21 cellular contexts compared by ENCODE assay signal in genomic region chr12:49642370-49642802, GRCh38. TPM values are rescaled to one million over a fixed set of nuclear protein-coding genes. Genes with fewer than 3 reads are reported as not detected.
DNase-seq lines count a peak whose midpoint lies in the region; ATAC-seq and TF ChIP-seq lines count a peak whose summit lies in the region.
"Had no signal": no experiment of that assay in that cellular context is flagged by ENCODE, and none has a peak within 500 bp of the region (broad histone marks: within the 10 kb centered on the region; RNA-seq: fewer than 3 reads in every experiment).

No MANE protein-coding gene starts in this region.

- H3K36me3 Mint-ChIP-seq in natural killer cell treated with Interleukin-12 subunit alpha and Interleukin-12 subunit beta and Interleukin-15 and Interleukin-18, amount 100 ng/mL, for 72 hours: no peaks in the 10 kb centered on the region
- H3K36me3 Mint-ChIP-seq in natural killer cell (no peaks in the 10 kb centered on the region), chondrocyte (ENCODE audit: low read depth) (peaks cover 17% of the 10 kb centered on the region)

- H3K27me3 Mint-ChIP-seq in natural killer cell treated with Interleukin-12 subunit alpha and Interleukin-12 subunit beta and Interleukin-15 and Interleukin-18, amount 100 ng/mL, for 72 hours: no peaks in the 10 kb centered on the region
- H3K27me3 Mint-ChIP-seq in natural killer cell (ENCODE audit: low read depth in 2 of 2) (no peaks in the 10 kb centered on the region), chondrocyte (ENCODE audit: low read depth) (no peaks in the 10 kb centered on the region)
- H3K27me3 Mint-ChIP-seq: activated naive CD8-positive, alpha-beta T cell treated with anti-CD3 and anti-CD28 coated beads for 36 hours; effector memory CD8-positive, alpha-beta T cell; memory B cell had no signal

- H3K27me3 ChIP-seq in psoas muscle (ENCODE audit: insufficient read depth in 3 of 3, low read length in 2 of 3): no peaks in the 10 kb centered on the region

- WGBS in mesodermal cell (ENCODE audit: insufficient coverage in 2 of 2), 2 experiments: 95 to 100% methylated on average over 2 to 11 of the region's 11 CpGs
- 81 to 89% (median 88%) methylated on average over 9 to 11 of the region's 11 CpGs for WGBS in psoas muscle, 3 donors

- H3K4me3 ChIP-seq in mesodermal cell (ENCODE audit: extremely low read depth, insufficient read depth, low read length, poor library complexity, severe bottlenecking) (no peak overlapping the region), psoas muscle (no peak overlapping the region)

- H3K9me3 ChIP-seq in mesodermal cell (ENCODE audit: control insufficient read depth, low read length) (no peaks in the 10 kb centered on the region), psoas muscle (no peaks in the 10 kb centered on the region)

- no peaks in the 10 kb centered on the region for H3K9me3 Mint-ChIP-seq in natural killer cell treated with Interleukin-12 subunit alpha and Interleukin-12 subunit beta and Interleukin-15 and Interleukin-18, amount 100 ng/mL, for 72 hours
- H3K9me3 Mint-ChIP-seq in natural killer cell: no peaks in the 10 kb centered on the region
- H3K9me3 Mint-ChIP-seq in chondrocyte (ENCODE audit: low read depth): no peaks in the 10 kb centered on the region
- H3K9me3 Mint-ChIP-seq: activated naive CD8-positive, alpha-beta T cell treated with anti-CD3 and anti-CD28 coated beads for 36 hours; activated T-helper 1 cell treated with anti-CD3 and anti-CD28 coated beads, Interleukin-12 subunit alpha, Interleukin-12 subunit beta, Interleukin-2, Interleukin-4 antibody, amounts not matched to agents 30 ng/mL and 10 ng/mL and 1 ng/mL, durations not matched to agents 14 hours and 24 hours and 36 hours; CD14-positive monocyte; effector memory CD8-positive, alpha-beta T cell; memory B cell had no signal

- no peak overlapping the region for H3K27ac Mint-ChIP-seq in natural killer cell treated with Interleukin-12 subunit alpha and Interleukin-12 subunit beta and Interleukin-15 and Interleukin-18, amount 100 ng/mL, for 72 hours
- peak overlapping the region in 1 of 2 donors; percentile 20 for H3K27ac Mint-ChIP-seq in natural killer cell
- H3K27ac Mint-ChIP-seq in chondrocyte (ENCODE audit: unreplicated experiment): peak overlapping the region; percentile 32
- H3K27ac Mint-ChIP-seq: activated naive CD8-positive, alpha-beta T cell treated with anti-CD3 and anti-CD28 coated beads for 36 hours; activated T-helper 1 cell treated with anti-CD3 and anti-CD28 coated beads, Interleukin-12 subunit alpha, Interleukin-12 subunit beta, Interleukin-2, Interleukin-4 antibody, amounts not matched to agents 30 ng/mL and 10 ng/mL and 1 ng/mL, durations not matched to agents 14 hours and 24 hours and 36 hours; CD14-positive monocyte; memory B cell had no signal

- H3K4me1 ChIP-seq in mesodermal cell (ENCODE audit: control insufficient read depth, insufficient read depth, low read length, poor library complexity, severe bottlenecking): peaks cover 13% of the 10 kb centered on the region
- peaks cover 8% of the 10 kb centered on the region for H3K4me1 ChIP-seq in psoas muscle

- TF ChIP-seq CTCF in natural killer cell (IDR thresholded peaks at IDR 0.05): no peak
- TF ChIP-seq CTCF in chondrocyte (IDR thresholded peaks at IDR 0.05): no peak
- no peak for TF ChIP-seq CTCF in psoas muscle (IDR thresholded peaks at IDR 0.05)

- H3K27ac ChIP-seq in mesodermal cell (ENCODE audit: low read depth, low read length, severe bottlenecking): peak overlapping the region; percentile 59
- H3K27ac ChIP-seq in psoas muscle: no peak overlapping the region

- intact Hi-C loops in natural killer cell (cut with micrococcal nuclease) (no loop called here), psoas muscle (cut with DNase I) (no loop called here)

- peaks cover 16 to 28% of the 10 kb centered on the region in 2 donors for H3K4me1 Mint-ChIP-seq in natural killer cell treated with Interleukin-12 subunit alpha and Interleukin-12 subunit beta and Interleukin-15 and Interleukin-18, amount 100 ng/mL, for 72 hours (ENCODE audit: low read depth in 2 of 2)
- H3K4me1 Mint-ChIP-seq in natural killer cell (peaks cover 9 to 30% of the 10 kb centered on the region in 2 donors), chondrocyte (ENCODE audit: low read depth) (peaks cover 15% of the 10 kb centered on the region)

- H3K4me3 Mint-ChIP-seq in natural killer cell treated with Interleukin-12 subunit alpha and Interleukin-12 subunit beta and Interleukin-15 and Interleukin-18, amount 100 ng/mL, for 72 hours: no peak overlapping the region
- H3K4me3 Mint-ChIP-seq in natural killer cell: no peak overlapping the region
- no peak overlapping the region for H3K4me3 Mint-ChIP-seq in chondrocyte (ENCODE audit: unreplicated experiment)
- H3K4me3 Mint-ChIP-seq: activated naive CD8-positive, alpha-beta T cell treated with anti-CD3 and anti-CD28 coated beads for 36 hours; activated T-helper 1 cell treated with anti-CD3 and anti-CD28 coated beads, Interleukin-12 subunit alpha, Interleukin-12 subunit beta, Interleukin-2, Interleukin-4 antibody, amounts not matched to agents 30 ng/mL and 10 ng/mL and 1 ng/mL, durations not matched to agents 14 hours and 24 hours and 36 hours; CD14-positive monocyte; effector memory CD8-positive, alpha-beta T cell; memory B cell had no signal

- H3K36me3 ChIP-seq in mesodermal cell (ENCODE audit: control insufficient read depth, insufficient read depth, low read length) (peaks cover 58% of the 10 kb centered on the region), psoas muscle (ENCODE audit: insufficient read depth in 1 of 2, low read depth in 1 of 2) (peaks cover 0 to 93% of the 10 kb centered on the region in 2 donors)

- peak; percentile 16 for DNase-seq in natural killer cell treated with Interleukin-12 subunit alpha and Interleukin-12 subunit beta and Interleukin-15 and Interleukin-18, amount 100 ng/mL, for 72 hours (ENCODE audit: low spot score)
- DNase-seq in natural killer cell: no peak
- no peak for DNase-seq in chondrocyte (ENCODE audit: low spot score)
- DNase-seq in stimulated activated CD4-positive, alpha-beta T cell treated with anti-CD3 and anti-CD28 coated beads, Interleukin-4, amount 100 ng/mL, for 4 hours: no peak
- no peak for DNase-seq in NCI-H2196 (lab: John Stamatoyannopoulos, UW; ENCODE audit: unreplicated experiment)
- no peak for DNase-seq in psoas muscle
- DNase-seq: activated naive CD8-positive, alpha-beta T cell treated with anti-CD3 and anti-CD28 coated beads for 36 hours; DMS 273 treated with DMSO at 0.1 percent for 48 hours; effector memory CD8-positive, alpha-beta T cell; GF-D8; Kasumi-1; NCI-H187; Right ventricle myocardium superior; stimulated activated CD4-positive, alpha-beta T cell treated with anti-CD3 and anti-CD28 coated beads, Interleukin-15, amount 100 ng/mL, for 24 hours; stimulated activated CD8-positive, alpha-beta memory T cell treated with anti-CD3 and anti-CD28 coated beads, Interleukin-4, amount 100 ng/mL, for 48 hours had no signal

- ATAC-seq in natural killer cell treated with Interleukin-12 subunit alpha and Interleukin-12 subunit beta and Interleukin-15 and Interleukin-18, amount 100 ng/mL, for 72 hours: no peak
- no peak for ATAC-seq in natural killer cell
- no peak for ATAC-seq in GM18861 (IDR thresholded peaks at IDR 0.05; ENCODE audit: unreplicated experiment)
- ATAC-seq in psoas muscle: no peak
- ATAC-seq: effector memory CD8-positive, alpha-beta T cell; HCT116 had no signal

RNA-seq across cellular contexts. Expression of gene PRPF40B, which starts 19.0 kb away (rescaled TPM):
- total RNA-seq in natural killer cell treated with Interleukin-12 subunit alpha and Interleukin-12 subunit beta and Interleukin-15 and Interleukin-18, amount 100 ng/mL, for 72 hours: 10 to 100 TPM in 1 of 2 donors, 1 to 10 TPM in 1; 6.2 to 12.4 TPM
- total RNA-seq in natural killer cell: 1 to 10 TPM; 5.6 to 6.8 (median 5.9) TPM
- total RNA-seq in chondrocyte: 12.5 to 23.9 TPM (median 15.1 TPM) in 3 replicates
- 14.7 TPM for polyA plus RNA-seq in mesodermal cell (2013, experiment 1 of 2)
- polyA plus RNA-seq in mesodermal cell (2013, experiment 2 of 2): 13.0 TPM
- 10 to 100 TPM; 24.5 to 26.1 (median 25.3) TPM for total RNA-seq in psoas muscle
- 10 to 100 TPM; 10.1 to 18.8 (median 15.7) TPM for polyA plus RNA-seq in psoas muscle

RNA-seq across cellular contexts. Expression of gene FAM186B, which starts 36.9 kb away (rescaled TPM):
- 1 to 10 TPM; 2.0 to 2.3 TPM for total RNA-seq in natural killer cell treated with Interleukin-12 subunit alpha and Interleukin-12 subunit beta and Interleukin-15 and Interleukin-18, amount 100 ng/mL, for 72 hours
- total RNA-seq in natural killer cell (under 1 TPM; 0.56 to 0.85 (median 0.77) TPM), chondrocyte (0.27 to 0.51 TPM (median 0.46 TPM) in 3 replicates), psoas muscle (under 1 TPM; 0.44 to 0.63 (median 0.46) TPM)
- 0.18 TPM for polyA plus RNA-seq in mesodermal cell (2013, experiment 1 of 2)
- polyA plus RNA-seq in mesodermal cell (2013, experiment 2 of 2): 0.20 TPM
- polyA plus RNA-seq in psoas muscle: under 1 TPM; 0.04 to 1.00 (median 0.23) TPM
- polyA plus RNA-seq: CD14-positive monocyte had no signal
